18 cellular contexts compared by ENCODE assay signal in the genomic region with DNA sequence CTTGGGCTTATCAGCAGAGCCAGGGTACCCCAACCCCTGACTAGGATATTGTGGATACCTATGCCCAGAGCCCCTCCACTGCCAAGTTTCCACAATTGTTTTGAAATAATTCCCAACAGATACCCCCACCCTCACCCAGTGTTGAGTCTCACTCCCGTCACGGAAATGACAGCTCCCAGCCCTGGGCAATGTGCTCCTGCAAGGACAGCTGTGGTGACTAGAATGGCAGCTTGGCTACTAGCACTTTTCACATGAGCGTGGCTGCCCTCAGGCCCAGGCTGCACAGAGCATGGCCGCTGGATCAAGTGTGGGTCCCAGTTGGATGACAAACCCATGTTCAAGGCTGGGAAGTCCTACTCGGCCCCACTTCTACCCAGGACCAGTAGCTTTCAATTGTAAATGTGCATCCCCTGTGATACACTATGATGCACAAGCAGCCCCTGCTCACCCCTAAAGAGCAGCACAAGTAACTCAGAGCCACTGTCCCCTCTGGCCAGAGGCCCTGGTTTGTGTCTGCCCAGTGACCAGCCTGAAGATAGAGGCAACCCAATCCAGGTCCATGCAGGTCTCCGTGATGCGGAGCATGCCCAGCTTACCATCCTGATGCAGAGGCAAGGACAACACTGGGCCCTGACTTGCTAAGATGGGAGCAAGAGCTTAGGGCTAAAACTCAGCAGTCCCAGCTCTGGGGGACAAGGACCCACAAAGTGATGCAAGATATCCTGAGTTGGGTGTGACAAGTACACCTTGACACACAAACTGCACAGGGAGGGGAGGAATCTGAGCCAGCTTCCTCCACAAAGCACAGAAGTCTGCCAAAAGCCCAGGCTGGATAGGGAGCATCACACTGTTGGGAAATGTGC.
"Had no signal": no experiment of that assay in that cellular context is flagged by ENCODE, and none has a peak within 500 bp of the region (broad histone marks: within the 10 kb centered on the region; RNA-seq: fewer than 3 reads in every experiment).

No MANE protein-coding gene starts in this region.

- H3K27me3 ChIP-seq: foreskin keratinocyte, tibial artery, uterus had no signal

- ATAC-seq: activated T-helper 17 cell treated with anti-CD3 and anti-CD28 coated beads, Interleukin-2, amount 50 U/mL, for 72 hours; foreskin keratinocyte; SK-N-SH treated with all-trans-retinoic acid at 6 μM for 48 hours; stimulated activated memory B cell treated with anti-CD40 and anti-IgM and Interleukin-4, amounts not matched to agents 10 μg/mL and 1 μg/mL and 100 μg/mL, for 72 hours had no signal

- H3K4me1 Mint-ChIP-seq: activated naive CD4-positive, alpha-beta T cell treated with anti-CD3 and anti-CD28 coated beads, Interleukin-2, amount 10 ng/mL, durations not matched to agents 7 days and 5 days; activated T-helper 17 cell treated with anti-CD3 and anti-CD28 coated beads, Interleukin-2, amount 50 U/mL, for 72 hours; central memory CD8-positive, alpha-beta T cell had no signal

- H3K4me3 Mint-ChIP-seq: activated naive CD4-positive, alpha-beta T cell treated with anti-CD3 and anti-CD28 coated beads, Interleukin-2, amount 10 ng/mL, durations not matched to agents 7 days and 5 days; activated T-helper 17 cell treated with anti-CD3 and anti-CD28 coated beads, Interleukin-2, amount 50 U/mL, for 72 hours; brain; central memory CD8-positive, alpha-beta T cell; neural crest cell; stimulated activated memory B cell treated with anti-CD40 and anti-IgM and Interleukin-4, amounts not matched to agents 10 μg/mL and 1 μg/mL and 100 μg/mL, for 72 hours; T-helper 1 cell treated with Interleukin-12 subunit alpha and Interleukin-12 subunit beta and Interleukin-4 antibody, amounts not matched to agents 30 μg/mL and 1 μg/mL, for 36 hours had no signal

- H3K27ac Mint-ChIP-seq: activated naive CD4-positive, alpha-beta T cell treated with anti-CD3 and anti-CD28 coated beads, Interleukin-2, amount 10 ng/mL, durations not matched to agents 7 days and 5 days; activated T-helper 17 cell treated with anti-CD3 and anti-CD28 coated beads, Interleukin-2, amount 50 U/mL, for 72 hours; brain; stimulated activated memory B cell treated with anti-CD40 and anti-IgM and Interleukin-4, amounts not matched to agents 10 μg/mL and 1 μg/mL and 100 μg/mL, for 72 hours; T-helper 1 cell treated with Interleukin-12 subunit alpha and Interleukin-12 subunit beta and Interleukin-4 antibody, amounts not matched to agents 30 μg/mL and 1 μg/mL, for 36 hours had no signal

- H3K36me3 Mint-ChIP-seq: activated naive CD4-positive, alpha-beta T cell treated with anti-CD3 and anti-CD28 coated beads, Interleukin-2, amount 10 ng/mL, durations not matched to agents 7 days and 5 days had no signal

- H3K4me3 ChIP-seq: lung, tibial artery, uterus had no signal

- H3K27me3 Mint-ChIP-seq: activated naive CD4-positive, alpha-beta T cell treated with anti-CD3 and anti-CD28 coated beads, Interleukin-2, amount 10 ng/mL, durations not matched to agents 7 days and 5 days; activated T-helper 17 cell treated with anti-CD3 and anti-CD28 coated beads, Interleukin-2, amount 50 U/mL, for 72 hours; central memory CD8-positive, alpha-beta T cell; stimulated activated memory B cell treated with anti-CD40 and anti-IgM and Interleukin-4, amounts not matched to agents 10 μg/mL and 1 μg/mL and 100 μg/mL, for 72 hours had no signal

- H3K9me3 Mint-ChIP-seq: activated naive CD4-positive, alpha-beta T cell treated with anti-CD3 and anti-CD28 coated beads, Interleukin-2, amount 10 ng/mL, durations not matched to agents 7 days and 5 days; activated T-helper 17 cell treated with anti-CD3 and anti-CD28 coated beads, Interleukin-2, amount 50 U/mL, for 72 hours; brain; central memory CD8-positive, alpha-beta T cell; neural crest cell; stimulated activated memory B cell treated with anti-CD40 and anti-IgM and Interleukin-4, amounts not matched to agents 10 μg/mL and 1 μg/mL and 100 μg/mL, for 72 hours; T-helper 1 cell treated with Interleukin-12 subunit alpha and Interleukin-12 subunit beta and Interleukin-4 antibody, amounts not matched to agents 30 μg/mL and 1 μg/mL, for 36 hours had no signal

- H3K27ac ChIP-seq: foreskin keratinocyte, tibial artery, uterus had no signal

- H3K9me3 ChIP-seq: tibial artery, uterus had no signal

- H3K4me1 ChIP-seq: foreskin keratinocyte, uterus had no signal

- DNase-seq: effector CD8-positive, alpha-beta T cell; foreskin keratinocyte; glutamatergic neuron; hypothalamus; kidney glomerular epithelial cell; midbrain; stimulated activated CD4-positive, alpha-beta T cell treated with anti-CD3 and anti-CD28 coated beads, Interleukin-2, amount 100 ng/mL, for 48 hours had no signal

- H3K36me3 ChIP-seq: tibial artery, uterus had no signal
